Comparison of ENCODE assay signal across 30 cellular contexts in the genomic region with DNA sequence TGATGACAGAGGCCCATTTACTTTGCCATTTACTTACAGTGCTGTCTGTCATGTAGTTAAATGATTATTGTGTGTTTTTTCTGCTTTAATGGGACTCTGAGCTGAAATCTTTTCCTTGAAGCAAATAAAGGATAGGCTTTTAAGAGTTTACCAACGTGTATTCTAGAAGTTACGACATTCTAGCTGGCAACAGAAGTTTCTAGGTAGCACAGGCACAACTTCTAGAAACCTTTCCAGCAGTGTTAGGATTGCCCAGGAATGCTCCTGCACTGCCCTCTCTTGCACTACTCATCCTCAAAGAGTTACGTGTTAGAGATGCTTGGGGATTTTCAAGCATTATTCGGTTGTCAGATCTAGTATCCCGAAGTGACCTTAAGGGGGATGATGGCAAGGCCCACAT. TPM values are rescaled to one million over a fixed set of nuclear protein-coding genes. Genes with fewer than 3 reads are reported as not detected.
"Had no signal": no experiment of that assay in that cellular context is flagged by ENCODE, and none has a peak within 500 bp of the region (broad histone marks: within the 10 kb centered on the region; RNA-seq: fewer than 3 reads in every experiment).

No MANE protein-coding gene starts in this region.

- H3K4me3 ChIP-seq: ascending aorta, breast epithelium, PC-9, SJCRH30, SK-N-MC had no signal

- H2AFZ ChIP-seq: PC-9 had no signal

- H3K36me3 ChIP-seq: breast epithelium had no signal

- H3K27ac ChIP-seq: ascending aorta, breast epithelium, PC-9, SJCRH30, SK-N-MC had no signal

- H3K4me1 ChIP-seq: ascending aorta, breast epithelium, SJCRH30 had no signal

- H3K27me3 ChIP-seq: ascending aorta, breast epithelium, SJCRH30 had no signal

- H3K4me2 ChIP-seq: PC-9 had no signal

- H3K9me3 ChIP-seq: ascending aorta, breast epithelium, SJCRH30 had no signal

- ATAC-seq: activated CD8-positive, alpha-beta T cell treated with anti-CD3 and anti-CD28 coated beads, Interleukin-2, amount 10 ng/mL, durations not matched to agents 7 days and 5 days had no signal

- DNase-seq: activated CD4-positive, alpha-beta T cell treated with anti-CD3 and anti-CD28 coated beads, Interleukin-2, amount 10 ng/mL, durations not matched to agents 7 days and 5 days; activated CD4-positive, alpha-beta T cell treated with anti-CD3 and anti-CD28 coated beads, Interleukin-2, amount 50 U/mL, for 48 hours; activated CD8-positive, alpha-beta T cell treated with anti-CD3 and anti-CD28 coated beads, Interleukin-2, amount 10 ng/mL, durations not matched to agents 7 days and 5 days; activated gamma-delta T cell; activated naive CD4-positive, alpha-beta T cell treated with Interleukin-2 at 50 U/mL for 16 hours; activated naive CD8-positive, alpha-beta T cell treated with anti-CD3 and anti-CD28 coated beads, Interleukin-2, amount 10 ng/mL, durations not matched to agents 7 days and 5 days; activated T-cell treated with anti-CD3 and anti-CD28 coated beads, Interleukin-2, amount 50 U/mL, for 24 hours; amygdala; central memory CD4-positive, alpha-beta T cell; Kasumi-1; KG1; NCI-H1092 treated with DMSO at 0.1 percent for 48 hours; NCI-H1417; NCI-H146; NCI-H187; NCI-H2029 treated with DMSO at 0.1 percent for 48 hours; NCI-H2107; NCI-H2171; NCI-H510A; NCI-H526; NCI-H748 treated with DMSO at 0.1 percent for 48 hours; NK-92 treated with Interleukin-12 subunit alpha and Interleukin-12 subunit beta, amount 100 ng/mL, for 24 hours; PC-9; Right ventricle myocardium superior; SJCRH30; T1000 had no signal

RNA-seq across cellular contexts. Expression of a gene that starts 42.5 kb away (rescaled TPM):
- total RNA-seq: ascending aorta, M059J, SJCRH30 had no signal
